8 cellular contexts compared by ENCODE assay signal in genomic region chr17:51876986-51877385, GRCh38.
"Had no signal": no experiment of that assay in that cellular context is flagged by ENCODE, and none has a peak within 500 bp of the region (broad histone marks: within the 10 kb centered on the region; RNA-seq: fewer than 3 reads in every experiment).

No MANE protein-coding gene starts in this region.

- DNase-seq: GM23248, GOT3, H7, HFFc6, KBM-7 had no signal

- H3K27me3 Mint-ChIP-seq: IgD-negative memory B cell had no signal

- H3K4me3 Mint-ChIP-seq: HFFc6 had no signal

- H3K36me3 Mint-ChIP-seq: IgD-negative memory B cell had no signal

- H3K4me1 Mint-ChIP-seq: IgD-negative memory B cell had no signal

- ATAC-seq: HCT116, HepG2 had no signal

- H3K27ac Mint-ChIP-seq: HFFc6, IgD-negative memory B cell had no signal
